Comparison of ENCODE assay signal across 10 cellular contexts in the genomic region with DNA sequence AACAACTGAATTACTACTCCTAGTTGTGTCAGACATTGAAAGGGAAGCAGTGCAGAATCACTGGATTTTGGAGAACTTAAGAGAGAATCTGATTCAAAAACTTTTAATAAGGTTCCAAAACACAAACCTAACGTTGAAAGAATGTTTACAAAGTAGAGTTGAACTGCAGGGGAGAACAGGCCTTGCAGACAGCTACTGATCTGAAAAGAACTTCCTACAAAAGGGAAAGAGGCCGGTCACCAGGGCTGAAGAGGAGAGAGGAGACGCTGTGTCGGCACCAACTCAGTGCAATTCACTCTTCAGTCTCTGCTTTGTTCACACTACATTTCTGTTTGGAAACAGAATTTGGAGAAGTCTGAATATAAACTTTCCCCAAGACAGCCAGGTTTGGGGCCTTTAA.
DNase-seq lines count a peak whose midpoint lies in the region; TF ChIP-seq lines count a peak whose summit lies in the region.
"Had no signal": no experiment of that assay in that cellular context is flagged by ENCODE, and none has a peak within 500 bp of the region (broad histone marks: within the 10 kb centered on the region; RNA-seq: fewer than 3 reads in every experiment).

No MANE protein-coding gene starts in this region.

- H3K36me3 ChIP-seq in sigmoid colon: no peaks in the 10 kb centered on the region
- H3K36me3 ChIP-seq: adrenal gland had no signal

- 56 to 76% methylated on average over 4 of the region's 4 CpGs for WGBS in sigmoid colon, 2 donors

- no peaks in the 10 kb centered on the region for H3K4me1 Mint-ChIP-seq in activated T-cell treated with anti-CD3 and anti-CD28 coated beads, Interleukin-2, amount 50 U/mL, for 24 hours (ENCODE audit: low read depth)

- no peak for TF ChIP-seq EP300 in sigmoid colon (IDR thresholded peaks at IDR 0.05)

- no peaks in the 10 kb centered on the region for H3K27me3 ChIP-seq in sigmoid colon
- H3K27me3 ChIP-seq: adrenal gland had no signal

- no peak for TF ChIP-seq POLR2A in sigmoid colon (IDR thresholded peaks at IDR 0.05)

- no peaks in the 10 kb centered on the region for H3K9me3 Mint-ChIP-seq in activated T-cell treated with anti-CD3 and anti-CD28 coated beads, Interleukin-2, amount 50 U/mL, for 24 hours

- no peaks in the 10 kb centered on the region for H3K9me3 ChIP-seq in sigmoid colon
- H3K9me3 ChIP-seq: adrenal gland had no signal

- intact Hi-C loops in sigmoid colon (cut with DNase I): loop anchor here (2.0 kb wide), 1 partner anchor 124 kb away; a partner anchor contains a TSS

- peak; percentile 30 for DNase-seq in GM03348 (ENCODE audit: low spot score)
- DNase-seq in coronary artery (ENCODE audit: low spot score): no peak
- DNase-seq in iris pigment epithelial cell (ENCODE audit: low read depth): peak; percentile 30
- no peak for DNase-seq in sigmoid colon
- DNase-seq in NCI-H345 (lab: John Stamatoyannopoulos, UW): no peak
- DNase-seq in GM10266 (ENCODE audit: extremely low spot score): no peak
- DNase-seq in activated T-cell treated with anti-CD3 and anti-CD28 coated beads, Interleukin-2, amount 50 U/mL, for 24 hours: no peak
- no peak for DNase-seq in NOMO-1 (lab: John Stamatoyannopoulos, UW; ENCODE audit: unreplicated experiment in 2 of 2)
- DNase-seq: adrenal gland, NCI-H446 treated with DMSO at 0.1 percent for 48 hours had no signal

- H3K27ac ChIP-seq in coronary artery (peak overlapping the region; percentile 74 to 79), sigmoid colon (peak overlapping the region; percentile 62 to 80 (median 68))
- H3K27ac ChIP-seq: adrenal gland had no signal

- H3K4me1 ChIP-seq in sigmoid colon: peaks cover 0 to 48% (median 41%) of the 10 kb centered on the region in 4 donors

- TF ChIP-seq CTCF in coronary artery (IDR thresholded peaks at IDR 0.05): no peak
- no peak for TF ChIP-seq CTCF in sigmoid colon (IDR thresholded peaks at IDR 0.05)
- TF ChIP-seq CTCF in GM10266 (IDR thresholded peaks at IDR 0.05; ENCODE audit: control insufficient read depth, insufficient read depth, low read depth, missing control alignments): no peak

- peaks cover 7% of the 10 kb centered on the region for H3K27me3 Mint-ChIP-seq in activated T-cell treated with anti-CD3 and anti-CD28 coated beads, Interleukin-2, amount 50 U/mL, for 24 hours

- H3K4me3 ChIP-seq in coronary artery (no peak overlapping the region), sigmoid colon (no peak overlapping the region)
- H3K4me3 ChIP-seq: adrenal gland had no signal

- no peaks in the 10 kb centered on the region for H3K36me3 Mint-ChIP-seq in activated T-cell treated with anti-CD3 and anti-CD28 coated beads, Interleukin-2, amount 50 U/mL, for 24 hours (ENCODE audit: low read depth)

- no peak overlapping the region for H3K27ac Mint-ChIP-seq in activated T-cell treated with anti-CD3 and anti-CD28 coated beads, Interleukin-2, amount 50 U/mL, for 24 hours

- no peak overlapping the region for H3K4me3 Mint-ChIP-seq in activated T-cell treated with anti-CD3 and anti-CD28 coated beads, Interleukin-2, amount 50 U/mL, for 24 hours

Comparison
In these comparisons a context has a peak if more than half of its experiments do, and no peak if none do; other contexts are left out.
1. DNase-seq: peak in GM03348 (single experiment) and iris pigment epithelial cell (single experiment); none in coronary artery (single experiment), sigmoid colon (single experiment), NCI-H345 (single experiment), GM10266 (single experiment), activated T-cell treated with anti-CD3 and anti-CD28 coated beads, Interleukin-2, amount 50 U/mL, for 24 hours (single experiment) and NOMO-1 (0 of 2).